24 cellular contexts compared by ENCODE assay signal in the genomic region with DNA sequence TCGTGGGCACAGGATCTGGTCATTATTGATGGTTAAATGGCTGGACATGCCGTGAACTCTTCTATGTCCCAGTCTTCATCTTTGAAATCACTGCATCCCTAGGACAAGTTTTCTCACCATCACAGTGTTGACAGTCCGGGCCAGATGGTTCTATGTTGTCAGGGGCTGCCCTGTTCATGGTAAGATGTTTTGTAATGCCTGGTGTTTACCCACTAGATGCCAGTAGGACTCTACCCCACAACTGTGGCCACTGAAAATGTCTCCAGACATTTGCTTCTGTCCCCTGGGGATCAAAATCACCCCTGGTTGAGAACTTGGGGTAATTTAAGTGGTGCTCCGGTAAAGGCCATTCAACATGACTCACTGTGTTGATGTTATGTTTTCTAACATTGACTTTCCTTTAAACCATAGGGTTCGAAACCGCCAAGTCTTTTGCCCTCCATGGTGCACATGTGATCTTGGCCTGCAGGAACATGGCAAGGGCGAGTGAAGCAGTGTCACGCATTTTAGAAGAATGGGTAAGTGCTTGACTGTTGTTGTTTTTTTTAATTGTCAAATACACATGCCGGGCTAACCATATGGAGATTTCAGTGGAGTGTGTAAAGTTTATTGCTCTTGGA.
"Had no signal": no experiment of that assay in that cellular context is flagged by ENCODE, and none has a peak within 500 bp of the region (broad histone marks: within the 10 kb centered on the region; RNA-seq: fewer than 3 reads in every experiment).

No MANE protein-coding gene starts in this region.

- DNase-seq: activated CD4-positive, alpha-beta T cell treated with anti-CD3 and anti-CD28 coated beads for 1 hour; activated CD4-positive, alpha-beta T cell treated with anti-CD3 and anti-CD28 coated beads, Interleukin-2, amount 50 U/mL, for 1 hour; activated CD8-positive, alpha-beta T cell treated with anti-CD3 and anti-CD28 coated beads, Interleukin-2, amount 10 ng/mL, durations not matched to agents 7 days and 5 days; activated gamma-delta T cell treated with Interleukin-2 at 50 U/mL for 16 hours; aorta; effector CD4-positive, alpha-beta T cell; erythroblast; glutamatergic neuron; immature natural killer cell; naive thymus-derived CD4-positive, alpha-beta T cell; stimulated activated CD4-positive, alpha-beta T cell treated with anti-CD3 and anti-CD28 coated beads, Interleukin-12 subunit alpha, Interleukin-12 subunit beta, amount 100 ng/mL, for 4 hours; stimulated activated CD4-positive, alpha-beta T cell treated with anti-CD3 and anti-CD28 coated beads, Interleukin-4, amount 100 ng/mL, for 4 hours; stimulated activated naive CD8-positive, alpha-beta T cell treated with anti-CD3 and anti-CD28 coated beads, Interleukin-15, Interleukin-2, amounts not matched to agents 100 U/mL and 50 U/mL, for 24 hours; T-cell; upper lobe of left lung had no signal

- H3K27ac Mint-ChIP-seq: activated CD8-positive, alpha-beta T cell treated with anti-CD3 and anti-CD28 coated beads, Interleukin-2, amount 10 ng/mL, durations not matched to agents 7 days and 5 days; activated naive CD4-positive, alpha-beta T cell treated with anti-CD3 and anti-CD28 coated beads, Interleukin-2, amount 50 U/mL, for 24 hours; dendritic cell treated with granulocyte-macrophage colony-stimulating factor and Interleukin-4, amounts not matched to agents 40 ng/mL and 50 ng/mL, for 4 days; immature natural killer cell; naive thymus-derived CD4-positive, alpha-beta T cell; neural progenitor cell; progenitor cell of endocrine pancreas; T-cell; T-helper 2 cell treated with Interferon-gamma antibody and Interleukin-4, amounts not matched to agents 5 μg/mL and 100 μg/mL, for 36 hours had no signal

- H3K27ac ChIP-seq: cardiac muscle cell, hepatocyte, neural progenitor cell, upper lobe of left lung had no signal

- H3K4me1 Mint-ChIP-seq: activated naive CD4-positive, alpha-beta T cell treated with anti-CD3 and anti-CD28 coated beads, Interleukin-2, amount 50 U/mL, for 24 hours; neural progenitor cell had no signal

- H3K9me3 Mint-ChIP-seq: activated naive CD4-positive, alpha-beta T cell treated with anti-CD3 and anti-CD28 coated beads, Interleukin-2, amount 50 U/mL, for 24 hours had no signal

- H3K36me3 ChIP-seq: cardiac muscle cell had no signal

- H3K79me2 ChIP-seq: hepatocyte had no signal

- H3K4me1 ChIP-seq: neural progenitor cell, upper lobe of left lung had no signal

- H3K4me3 Mint-ChIP-seq: activated CD8-positive, alpha-beta T cell treated with anti-CD3 and anti-CD28 coated beads, Interleukin-2, amount 10 ng/mL, durations not matched to agents 7 days and 5 days; activated naive CD4-positive, alpha-beta T cell treated with anti-CD3 and anti-CD28 coated beads, Interleukin-2, amount 50 U/mL, for 24 hours; dendritic cell treated with granulocyte-macrophage colony-stimulating factor and Interleukin-4, amounts not matched to agents 40 ng/mL and 50 ng/mL, for 4 days; immature natural killer cell; naive thymus-derived CD4-positive, alpha-beta T cell; neural progenitor cell; T-cell; T-helper 2 cell treated with Interferon-gamma antibody and Interleukin-4, amounts not matched to agents 5 μg/mL and 100 μg/mL, for 36 hours had no signal

- H3K4me2 ChIP-seq: hepatocyte, neural progenitor cell had no signal

- ATAC-seq: activated CD8-positive, alpha-beta T cell treated with anti-CD3 and anti-CD28 coated beads, Interleukin-2, amount 10 ng/mL, durations not matched to agents 7 days and 5 days; left lobe of liver; naive thymus-derived CD4-positive, alpha-beta T cell; stimulated activated naive CD8-positive, alpha-beta T cell treated with anti-CD3 and anti-CD28 coated beads, Interleukin-15, Interleukin-2, amounts not matched to agents 100 U/mL and 50 U/mL, for 24 hours; T-cell had no signal

- H3K27me3 ChIP-seq: cardiac muscle cell, hepatocyte, neural progenitor cell, upper lobe of left lung had no signal

- H3K27me3 Mint-ChIP-seq: activated naive CD4-positive, alpha-beta T cell treated with anti-CD3 and anti-CD28 coated beads, Interleukin-2, amount 50 U/mL, for 24 hours; dendritic cell treated with granulocyte-macrophage colony-stimulating factor and Interleukin-4, amounts not matched to agents 40 ng/mL and 50 ng/mL, for 4 days; naive thymus-derived CD4-positive, alpha-beta T cell; progenitor cell of endocrine pancreas; T-cell had no signal

- H2AFZ ChIP-seq: hepatocyte, neural progenitor cell had no signal

- H3K4me3 ChIP-seq: cardiac muscle cell, hepatocyte, lung, neural progenitor cell, upper lobe of left lung had no signal
